Comparison of ENCODE assay signal across 8 cellular contexts in the genomic region with DNA sequence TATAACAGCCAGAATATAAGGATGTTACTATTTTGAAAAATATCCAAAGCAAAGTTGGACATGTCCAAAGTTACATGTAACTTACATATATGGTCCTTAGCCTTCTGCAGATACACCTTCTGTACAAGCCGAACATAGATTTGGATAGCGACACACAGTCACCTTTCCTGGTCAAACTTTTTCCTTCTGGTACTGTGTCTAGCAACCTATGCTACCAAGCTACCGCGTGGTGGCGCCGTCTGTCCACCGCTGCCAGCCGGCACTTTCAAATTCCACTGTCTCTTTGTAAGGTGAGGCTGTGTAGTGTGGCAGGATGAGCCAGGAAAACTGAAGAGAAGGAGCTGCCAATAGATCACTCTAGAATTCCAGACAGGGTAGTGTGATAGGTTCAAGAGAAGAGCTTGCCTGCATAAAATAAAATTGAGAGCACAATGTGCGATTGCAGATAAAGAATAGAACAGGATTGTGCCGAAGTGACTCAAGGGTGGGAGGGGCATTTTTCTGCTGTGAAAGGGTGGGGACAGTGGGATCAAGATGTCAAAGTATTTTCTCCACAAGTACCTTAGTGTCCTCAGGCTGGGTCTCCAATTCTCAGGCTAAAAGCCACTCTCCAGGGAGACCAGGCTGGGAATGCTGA.
A peak's percentile ranks its signal among the peaks of the same experiment; 100 is the strongest.
DNase-seq lines count a peak whose midpoint lies in the region; ATAC-seq lines count a peak whose summit lies in the region.

No MANE protein-coding gene starts in this region.

- ATAC-seq in HG03095 (IDR thresholded peaks at IDR 0.05; ENCODE audit: unreplicated experiment) = peak; percentile 49
- no peak for ATAC-seq in GM18873 (IDR thresholded peaks at IDR 0.05; ENCODE audit: low FRiP score, unreplicated experiment)

- DNase-seq in ELF-1 (ENCODE audit: low read depth, low spot score) = peak; percentile 75
- DNase-seq in NCI-H2196 (lab: John Stamatoyannopoulos, UW; ENCODE audit: unreplicated experiment) = peak; percentile 78
- peak; percentile 17 for DNase-seq in activated CD4-positive, alpha-beta T cell treated with anti-CD3 and anti-CD28 coated beads for 1 hour
- DNase-seq in dermis microvascular lymphatic vessel endothelial cell (ENCODE audit: low read depth in 2 of 2) = peak; percentile 30 to 68
- peak; percentile 70 to 78 for DNase-seq in lung microvascular endothelial cell (ENCODE audit: low read depth in 2 of 2)
- peak in 5 of 6 experiments; percentile 16 to 39 (median 21) for DNase-seq in stimulated activated naive CD4-positive, alpha-beta T cell (lab: John Stamatoyannopoulos, UW)

Comparison
In these comparisons a context has a peak if more than half of its experiments do, and no peak if none do; other contexts are left out.
1. DNase-seq: peak in every context shown above with its lines; median percentile 78 in NCI-H2196; 75 in ELF-1; 74 in lung microvascular endothelial cell; 49 in dermis microvascular lymphatic vessel endothelial cell; 21 in stimulated activated naive CD4-positive, alpha-beta T cell; 17 in activated CD4-positive, alpha-beta T cell treated with anti-CD3 and anti-CD28 coated beads for 1 hour.